ENCODE assay signal across 7 cellular contexts in the genomic region with DNA sequence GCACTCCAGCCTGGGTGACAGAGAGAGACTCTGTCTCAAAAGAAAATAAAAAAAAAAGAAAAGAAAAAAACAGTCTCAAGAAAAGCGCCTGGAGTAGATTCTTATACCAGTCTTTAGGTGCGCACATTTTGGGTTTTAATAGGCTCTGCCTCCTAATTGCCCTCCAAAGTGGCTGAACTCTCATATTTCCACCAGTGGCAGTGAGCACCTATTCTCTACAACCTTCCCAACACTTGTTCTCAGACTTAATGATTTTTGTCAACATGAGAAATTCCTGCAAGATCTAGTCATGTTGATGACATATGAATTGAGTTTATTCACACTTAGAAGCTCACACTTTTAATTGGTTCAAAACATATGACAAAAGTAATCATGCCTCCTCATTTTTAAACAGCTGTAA. TPM values are rescaled to one million over a fixed set of nuclear protein-coding genes. Genes with fewer than 3 reads are reported as not detected.
"Had no signal": no experiment of that assay in that cellular context is flagged by ENCODE, and none has a peak within 500 bp of the region (broad histone marks: within the 10 kb centered on the region; RNA-seq: fewer than 3 reads in every experiment).

No MANE protein-coding gene starts in this region.

- H3K9me3 Mint-ChIP-seq: IgD-negative memory B cell had no signal

- H3K4me3 Mint-ChIP-seq: IgD-negative memory B cell had no signal

- H3K27ac ChIP-seq: HL-60 had no signal

- ATAC-seq: HepG2, K562 had no signal

- DNase-seq: IMR-90, KBM-7 had no signal

- H3K4me3 ChIP-seq: K562 had no signal

RNA-seq across cellular contexts. Expression of gene PLB1, which starts 39.0 kb away (rescaled TPM):
- total RNA-seq: HT-29 had no signal
- polyA plus RNA-seq: IgD-negative memory B cell had no signal
